In genomic region chr4:80846210-80846609, GRCh38 we compare ENCODE assay signal across 24 cellular contexts.
DNase-seq lines count a peak whose midpoint lies in the region; ATAC-seq and TF ChIP-seq lines count a peak whose summit lies in the region.
"Had no signal": no experiment of that assay in that cellular context is flagged by ENCODE, and none has a peak within 500 bp of the region (broad histone marks: within the 10 kb centered on the region; RNA-seq: fewer than 3 reads in every experiment).

No MANE protein-coding gene starts in this region.

- H2AFZ ChIP-seq in SK-N-SH (ENCODE audit: low read depth) (no peak overlapping the region), GM23338 (no peak overlapping the region)

- intact Hi-C loops in Calu3 (cut with micrococcal nuclease; ENCODE audit: unreplicated experiment), result no loop called here

- no peak for TF ChIP-seq CTCF in SK-N-SH (IDR thresholded peaks at IDR 0.05)
- no peak for TF ChIP-seq CTCF in GM23338 (conservative IDR thresholded peaks at IDR 0.05; ENCODE audit: low read depth in 2 of 2)
- no peak for TF ChIP-seq CTCF in HEK293 (tag by site-specific recombination; IDR thresholded peaks at IDR 0.05)
- TF ChIP-seq CTCF in Calu3 (IDR thresholded peaks at IDR 0.05; ENCODE audit: unreplicated experiment), result no peak

- no peaks in the 10 kb centered on the region for H3K36me3 ChIP-seq in SK-N-SH (replicated peaks in 1 of 2; ENCODE audit: control insufficient read depth in 1 of 2, insufficient read depth in 2 of 2, low read length in 1 of 2)
- H3K36me3 ChIP-seq in GM23338 (ENCODE audit: insufficient read depth), result no peaks in the 10 kb centered on the region
- no peaks in the 10 kb centered on the region for H3K36me3 ChIP-seq in HEK293 (ENCODE audit: control insufficient read depth in 2 of 2, insufficient read depth in 1 of 2, low read length in 2 of 2)
- H3K36me3 ChIP-seq: BLaER1 treated with 17β-estradiol and CSF1 and Interleukin-3, amounts not matched to agents 10 nM and 100 nM had no signal

- no TSS peak for BruUV-seq in Calu3 (replicated peaks; lab: Mats Ljungman, UMichigan)

- H3K9me3 Mint-ChIP-seq in GM23338 (peaks cover 4% of the 10 kb centered on the region; the same call in 1 of the 3 replicates), Calu3 (ENCODE audit: low read depth, unreplicated experiment) (peaks cover 2% of the 10 kb centered on the region)
- H3K9me3 Mint-ChIP-seq: CD8-positive, alpha-beta T cell had no signal

- no peak overlapping the region for H3K9ac ChIP-seq in SK-N-SH

- POLR2A ChIA-PET in SK-N-SH (lab: Yijun Ruan, JAX) (no interaction called here), HEK293 (lab: Yijun Ruan, JAX) (no interaction called here)

- H3K27me3 Mint-ChIP-seq in GM23338 (ENCODE audit: insufficient read depth, low read depth, poor library complexity) (no peaks in the 10 kb centered on the region), Calu3 (ENCODE audit: unreplicated experiment) (no peaks in the 10 kb centered on the region)
- H3K27me3 Mint-ChIP-seq: B cell; CD4-positive, alpha-beta T cell had no signal

- H3K27ac ChIP-seq in SK-N-SH (ENCODE audit: low read depth in 2 of 2, low read length in 1 of 2) (no peak overlapping the region), GM23338 (ENCODE audit: low read depth) (no peak overlapping the region), HEK293 (ENCODE audit: extremely low read depth, low read depth, low read length) (no peak overlapping the region)
- H3K27ac ChIP-seq: 22Rv1, A549, C4-2B had no signal

- no peaks in the 10 kb centered on the region for H3K4me1 ChIP-seq in SK-N-SH (ENCODE audit: control insufficient read depth in 1 of 2, insufficient read depth in 2 of 2, low read depth in 1 of 2, low read length in 1 of 2)
- H3K4me1 ChIP-seq in GM23338 (ENCODE audit: insufficient read depth), result no peaks in the 10 kb centered on the region
- no peaks in the 10 kb centered on the region for H3K4me1 ChIP-seq in HEK293 (ENCODE audit: control insufficient read depth, insufficient read depth, low read length)
- H3K4me1 ChIP-seq: A549, Caco-2 had no signal

- CTCF ChIA-PET in SK-N-SH (lab: Yijun Ruan, JAX), result no interaction called here
- CTCF ChIA-PET in HEK293 (lab: Yijun Ruan, JAX), result no interaction called here
- CTCF ChIA-PET in Calu3 (lab: Charles Lee), result no interaction called here

- no peak for DNase-seq in SK-N-SH
- no peak for DNase-seq in GM23338 (ENCODE audit: low spot score)
- DNase-seq in HuH-7 (ENCODE audit: low spot score), result no peak
- no peak for DNase-seq in Calu3
- DNase-seq: AML-193; Caco-2; CD4-positive, alpha-beta T cell; CD8-positive, alpha-beta T cell; DMS 273 treated with DMSO at 0.1 percent for 48 hours; DMS153; DMS53; DMS79; DND-41; EL; GDM1 had no signal

- H3K36me3 Mint-ChIP-seq in GM23338 (ENCODE audit: low read depth) (no peaks in the 10 kb centered on the region), Calu3 (ENCODE audit: insufficient read depth, unreplicated experiment) (no peaks in the 10 kb centered on the region)
- H3K36me3 Mint-ChIP-seq: CD8-positive, alpha-beta T cell had no signal

- H3K4me2 ChIP-seq in SK-N-SH (no peak overlapping the region), GM23338 (no peak overlapping the region)
- H3K4me2 ChIP-seq: A549 had no signal

- no peaks in the 10 kb centered on the region for H3K4me1 Mint-ChIP-seq in GM23338
- H3K4me1 Mint-ChIP-seq in Calu3 (ENCODE audit: low read depth, unreplicated experiment), result no peaks in the 10 kb centered on the region
- H3K4me1 Mint-ChIP-seq: B cell had no signal

- no peaks in the 10 kb centered on the region for H3K9me2 ChIP-seq in SK-N-SH
- no peaks in the 10 kb centered on the region for H3K9me2 ChIP-seq in GM23338 (ENCODE audit: insufficient read depth)

- H3K27me3 ChIP-seq in SK-N-SH (ENCODE audit: insufficient read depth), result no peaks in the 10 kb centered on the region
- no peaks in the 10 kb centered on the region for H3K27me3 ChIP-seq in GM23338 (ENCODE audit: insufficient read depth)
- H3K27me3 ChIP-seq: BLaER1 treated with 17β-estradiol and CSF1 and Interleukin-3, amounts not matched to agents 10 nM and 100 nM had no signal

- no peaks in the 10 kb centered on the region for H3F3A ChIP-seq in SK-N-SH (replicated peaks; ENCODE audit: insufficient read depth)
- H3F3A ChIP-seq in GM23338 (replicated peaks; ENCODE audit: low read depth), result no peaks in the 10 kb centered on the region

- no peaks in the 10 kb centered on the region for H3K79me2 ChIP-seq in SK-N-SH (ENCODE audit: insufficient read depth)
- no peaks in the 10 kb centered on the region for H3K79me2 ChIP-seq in GM23338 (replicated peaks; ENCODE audit: insufficient read depth)

- ATAC-seq in SK-N-SH treated with all-trans-retinoic acid at 6 μM for 48 hours (no peak), GM23338 (no peak), HG03175 (IDR thresholded peaks at IDR 0.05; ENCODE audit: unreplicated experiment) (no peak)
- ATAC-seq: A549; CD8-positive, alpha-beta T cell had no signal

- H3K4me3 Mint-ChIP-seq in GM23338 (no peak overlapping the region), Calu3 (ENCODE audit: low read depth, unreplicated experiment) (no peak overlapping the region)
- H3K4me3 Mint-ChIP-seq: B cell; CD4-positive, alpha-beta T cell; CD8-positive, alpha-beta T cell had no signal

- no peak for TF ChIP-seq EP300 in SK-N-SH (IDR thresholded peaks at IDR 0.05; ENCODE audit: borderline replicate concordance in 1 of 2, low read depth in 1 of 2, low read length in 1 of 2)

- no peak overlapping the region for H3K27ac Mint-ChIP-seq in GM23338
- no peak overlapping the region for H3K27ac Mint-ChIP-seq in Calu3 (ENCODE audit: unreplicated experiment)
- H3K27ac Mint-ChIP-seq: B cell; CD4-positive, alpha-beta T cell; CD8-positive, alpha-beta T cell had no signal

- no peaks in the 10 kb centered on the region for H3K9me3 ChIP-seq in SK-N-SH
- H3K9me3 ChIP-seq in HEK293 (ENCODE audit: control insufficient read depth, insufficient read depth, low read depth, low read length), result no peaks in the 10 kb centered on the region
- H3K9me3 ChIP-seq: A549, Caco-2 had no signal

- TF ChIP-seq RAD21 in SK-N-SH (IDR thresholded peaks at IDR 0.05; ENCODE audit: low read length), result no peak

- H3K4me3 ChIP-seq in SK-N-SH (ENCODE audit: low read depth in 2 of 2, low read length in 1 of 2) (no peak overlapping the region), GM23338 (no peak overlapping the region), HEK293 (ENCODE audit: low read depth, low read length) (no peak overlapping the region)
- H3K4me3 ChIP-seq: A549; BLaER1 treated with 17β-estradiol and CSF1 and Interleukin-3, amounts not matched to agents 10 nM and 100 nM had no signal

- H4K20me1 ChIP-seq in SK-N-SH (ENCODE audit: insufficient read depth) (no peaks in the 10 kb centered on the region), GM23338 (replicated peaks; ENCODE audit: insufficient read depth) (no peaks in the 10 kb centered on the region)
- H4K20me1 ChIP-seq: BLaER1 treated with 17β-estradiol and CSF1 and Interleukin-3, amounts not matched to agents 10 nM and 100 nM had no signal

TF ChIP-seq in SK-N-SH treated with all-trans-retinoic acid at 6 μM for 48 hours, 23 proteins besides CTCF, POLR2A, EP300 and RAD21 (continues in another document):
- no peak for TF ChIP-seq ZFP3 (CRISPR knock-in tag; IDR thresholded peaks at IDR 0.05)

TF ChIP-seq in GM23338, 12 proteins besides CTCF, POLR2A, EP300 and RAD21 (continues in another document):
- no peak for TF ChIP-seq ZNF331 (CRISPR knock-in tag; IDR thresholded peaks at IDR 0.05; ENCODE audit: low read depth)

TF ChIP-seq in HEK293, 187 proteins besides CTCF, POLR2A, EP300 and RAD21 (continues in another document):
- TF ChIP-seq SP7 (tag by site-specific recombination; IDR thresholded peaks at IDR 0.05), result no peak

TF ChIP-seq in PFSK-1, 5 proteins besides CTCF, POLR2A, EP300 and RAD21:
- peak; percentile 48 to 83; a peak in 2 of 4 replicates for TF ChIP-seq REST (IDR thresholded peaks at IDR 0.05; ENCODE audit: insufficient read depth in 1 of 2, low read depth in 2 of 2, low read length in 2 of 2)
- TF ChIP-seq SIN3A (IDR thresholded peaks at IDR 0.05; ENCODE audit: borderline replicate concordance, insufficient read depth, low read length), result no peak

Comparison
In these comparisons a context has a peak if more than half of its experiments do, and no peak if none do; other contexts are left out.
1. Of the 4 proteins assayed by ChIP-seq in both HEK293 and SK-N-SH: peak only in HEK293: none; only in SK-N-SH: none; in both: REST; in neither: 3.